ENCODE assay signal across 7 cellular contexts in genomic region chr5:177875907-177876253, GRCh38.
DNase-seq lines count a peak whose midpoint lies in the region; ATAC-seq, FAIRE-seq and TF ChIP-seq lines count a peak whose summit lies in the region.
"Not testable (repeated sequence)": the region's sequence is repeated elsewhere in the genome, so short reads cannot be mapped to it uniquely, and the experiment has no call there.

No MANE protein-coding gene starts in this region.

- H3K27ac ChIP-seq in keratinocyte (ENCODE audit: control insufficient read depth, insufficient read depth, low read length); ovary: not testable (repeated sequence)

- not testable (repeated sequence) for DNase-seq in GM12864 (ENCODE audit: low read depth); activated naive CD8-positive, alpha-beta T cell treated with anti-CD3 and anti-CD28 coated beads for 36 hours; keratinocyte (ENCODE audit: low read depth, low spot score); ovary
- peak; percentile 6 for DNase-seq in RPMI8226

- not testable (repeated sequence) for H3K4me1 Mint-ChIP-seq in activated naive CD8-positive, alpha-beta T cell treated with anti-CD3 and anti-CD28 coated beads for 36 hours

- H3K27me3 ChIP-seq in keratinocyte (ENCODE audit: control insufficient read depth, extremely low read depth, insufficient read depth, low read length); ovary: not testable (repeated sequence)

- H2AFZ ChIP-seq in keratinocyte (ENCODE audit: control insufficient read depth, low read length) = not testable (repeated sequence)

- not testable (repeated sequence) for H3K4me2 ChIP-seq in keratinocyte (ENCODE audit: control insufficient read depth, extremely low read depth, insufficient read depth, low read depth, low read length)

- H3K9me3 ChIP-seq in keratinocyte (ENCODE audit: control insufficient read depth, low read depth, low read length); ovary: not testable (repeated sequence)

- H3K9me1 ChIP-seq in keratinocyte (ENCODE audit: control insufficient read depth, extremely low read depth, insufficient read depth, low read length) = not testable (repeated sequence)

- peak overlapping the region; percentile 28 for H3K9ac ChIP-seq in keratinocyte (ENCODE audit: control insufficient read depth, extremely low read depth, insufficient read depth, low read length)

- 0 to 1% (median 0%) methylated on average over 2 to 7 of the region's 15 CpGs for WGBS in ovary, 3 donors

- dilution Hi-C loops in keratinocyte (cut with MboI; ENCODE audit: extremely low pct_ligation_motif_present, low sequenced_read_pairs) = not testable (repeated sequence)

- not testable (repeated sequence) for TF ChIP-seq EP300 in ovary (IDR thresholded peaks at IDR 0.05)

- H3K4me3 Mint-ChIP-seq in activated naive CD8-positive, alpha-beta T cell treated with anti-CD3 and anti-CD28 coated beads for 36 hours = peak overlapping the region; percentile 85

- not testable (repeated sequence) for FAIRE-seq in keratinocyte (lab: Jason Lieb, UNC)

- not testable (repeated sequence) for H4K20me1 ChIP-seq in keratinocyte (ENCODE audit: control insufficient read depth, extremely low read depth, insufficient read depth, low read length)

- TF ChIP-seq CTCF in GM12864 (IDR thresholded peaks at IDR 0.05; ENCODE audit: low read depth, low read length, missing control alignments); keratinocyte (optimal IDR thresholded peaks at IDR 0.05 in 1 of 3, IDR thresholded peaks at IDR 0.05 in 1 of 3, conservative IDR thresholded peaks at IDR 0.05 in 1 of 3; ENCODE audit: extremely low read depth in 1 of 3, insufficient read depth in 2 of 3, low read length in 3 of 3); ovary (IDR thresholded peaks at IDR 0.05): not testable (repeated sequence)

- not testable (repeated sequence) for TF ChIP-seq POLR2A in ovary (IDR thresholded peaks at IDR 0.05)

- H3K79me2 ChIP-seq in keratinocyte (ENCODE audit: control insufficient read depth, insufficient read depth, low read length) = not testable (repeated sequence)

- ATAC-seq in HG02973 (IDR thresholded peaks at IDR 0.05; ENCODE audit: unreplicated experiment) = peak; percentile 13
- peak; percentile 58 for ATAC-seq in esophagus mucosa

- peak overlapping the region; percentile 55 for H3K4me3 ChIP-seq in GM12864 (ENCODE audit: low read depth, low read length)
- H3K4me3 ChIP-seq in keratinocyte (ENCODE audit: control insufficient read depth in 2 of 3, extremely low read depth in 1 of 3, insufficient read depth in 2 of 3, low read depth in 1 of 3, low read length in 3 of 3) = peak overlapping the region in 1 of 3 experiments; percentile 45
- peak overlapping the region; percentile 27 for H3K4me3 ChIP-seq in ovary

- not testable (repeated sequence) for H3K4me1 ChIP-seq in keratinocyte (ENCODE audit: control insufficient read depth, extremely low read depth, insufficient read depth, low read length); ovary (ENCODE audit: insufficient read depth)

- H3K27me3 Mint-ChIP-seq in activated naive CD8-positive, alpha-beta T cell treated with anti-CD3 and anti-CD28 coated beads for 36 hours = not testable (repeated sequence)

- not testable (repeated sequence) for H3K36me3 ChIP-seq in keratinocyte (ENCODE audit: control insufficient read depth in 2 of 2, extremely low read depth in 1 of 2, insufficient read depth in 2 of 2, low read length in 2 of 2); ovary

- peak overlapping the region; percentile 79 for H3K27ac Mint-ChIP-seq in activated naive CD8-positive, alpha-beta T cell treated with anti-CD3 and anti-CD28 coated beads for 36 hours

- H3K9me3 Mint-ChIP-seq in activated naive CD8-positive, alpha-beta T cell treated with anti-CD3 and anti-CD28 coated beads for 36 hours = not testable (repeated sequence)

- intact Hi-C loops in ovary (cut with DNase I) = not testable (repeated sequence)

- not testable (repeated sequence) for H3K36me3 Mint-ChIP-seq in activated naive CD8-positive, alpha-beta T cell treated with anti-CD3 and anti-CD28 coated beads for 36 hours
